In genomic region chr15:51119120-51119519, GRCh38 we compare ENCODE assay signal across 25 cellular contexts. TPM values are rescaled to one million over a fixed set of nuclear protein-coding genes. Genes with fewer than 3 reads are reported as not detected.
"Had no signal": no experiment of that assay in that cellular context is flagged by ENCODE, and none has a peak within 500 bp of the region (broad histone marks: within the 10 kb centered on the region; RNA-seq: fewer than 3 reads in every experiment).

No MANE protein-coding gene starts in this region.

- H3K4me3 Mint-ChIP-seq: activated CD8-positive, alpha-beta memory T cell treated with anti-CD3 and anti-CD28 coated beads, Interleukin-2, amount 10 ng/mL, durations not matched to agents 7 days and 5 days; activated naive CD8-positive, alpha-beta T cell; activated T-cell treated with anti-CD3 and anti-CD28 coated beads, Interleukin-2, amount 50 U/mL, for 4 hours; T-helper 1 cell treated with Interleukin-12 subunit alpha and Interleukin-12 subunit beta and Interleukin-4 antibody, amounts not matched to agents 30 μg/mL and 1 μg/mL, for 36 hours; WTC11 had no signal

- H3K4me1 ChIP-seq: Peyer's patch had no signal

- H3K27ac Mint-ChIP-seq: activated CD8-positive, alpha-beta memory T cell treated with anti-CD3 and anti-CD28 coated beads, Interleukin-2, amount 10 ng/mL, durations not matched to agents 7 days and 5 days; activated naive CD8-positive, alpha-beta T cell; T-helper 1 cell treated with Interleukin-12 subunit alpha and Interleukin-12 subunit beta and Interleukin-4 antibody, amounts not matched to agents 30 μg/mL and 1 μg/mL, for 36 hours; WTC11 had no signal

- H3K4me3 ChIP-seq: Peyer's patch, SJSA1 had no signal

- H3K27ac ChIP-seq: KMS-11, Peyer's patch, SJSA1 had no signal

- H3K36me3 ChIP-seq: Peyer's patch, SJSA1 had no signal

- H3K9me3 ChIP-seq: Peyer's patch, SJSA1 had no signal

- H3K4me2 ChIP-seq: KMS-11 had no signal

- H3K27me3 ChIP-seq: Peyer's patch, SJSA1 had no signal

- DNase-seq: activated CD4-positive, alpha-beta T cell treated with anti-CD3 and anti-CD28 coated beads for 48 hours; activated CD4-positive, alpha-beta T cell treated with anti-CD3 and anti-CD28 coated beads, Interleukin-2, amount 50 U/mL, for 4 hours; activated CD4-positive, CD25-positive, alpha-beta regulatory T cell treated with anti-CD3 and anti-CD28 coated beads, Interleukin-2, amount 50 U/mL, for 72 hours; activated CD8-positive, alpha-beta memory T cell treated with anti-CD3 and anti-CD28 coated beads, Interleukin-2, amount 10 ng/mL, durations not matched to agents 7 days and 5 days; activated effector memory CD4-positive, alpha-beta T cell treated with anti-CD3 and anti-CD28 coated beads, Interleukin-2, amount 50 U/mL, for 16 hours; activated naive CD4-positive, alpha-beta T cell treated with Interleukin-2 at 50 U/mL for 16 hours; activated T-cell treated with anti-CD3 and anti-CD28 coated beads, Interleukin-2, amount 50 U/mL, for 4 hours; amygdala; caudate nucleus; MM.1S; NCI-H1105; NCI-H1436; NCI-H1694 treated with DMSO at 0.1 percent for 48 hours; NCI-H2081; NCI-H446; NCI-H524; Peyer's patch; SHP77; SW 1271 had no signal

- H3K36me3 Mint-ChIP-seq: activated CD8-positive, alpha-beta memory T cell treated with anti-CD3 and anti-CD28 coated beads, Interleukin-2, amount 10 ng/mL, durations not matched to agents 7 days and 5 days; activated naive CD8-positive, alpha-beta T cell had no signal

- H3K9ac ChIP-seq: KMS-11 had no signal

- ATAC-seq: activated CD8-positive, alpha-beta memory T cell treated with anti-CD3 and anti-CD28 coated beads, Interleukin-2, amount 10 ng/mL, durations not matched to agents 7 days and 5 days; activated T-cell treated with anti-CD3 and anti-CD28 coated beads, Interleukin-2, amount 50 U/mL, for 4 hours; SK-N-SH treated with all-trans-retinoic acid at 6 μM for 48 hours; WTC11 had no signal

RNA-seq across cellular contexts. Expression of gene TNFAIP8L3, which starts 24.4 kb away (rescaled TPM):
- total RNA-seq: SJSA1 had no signal
